In the genomic region with DNA sequence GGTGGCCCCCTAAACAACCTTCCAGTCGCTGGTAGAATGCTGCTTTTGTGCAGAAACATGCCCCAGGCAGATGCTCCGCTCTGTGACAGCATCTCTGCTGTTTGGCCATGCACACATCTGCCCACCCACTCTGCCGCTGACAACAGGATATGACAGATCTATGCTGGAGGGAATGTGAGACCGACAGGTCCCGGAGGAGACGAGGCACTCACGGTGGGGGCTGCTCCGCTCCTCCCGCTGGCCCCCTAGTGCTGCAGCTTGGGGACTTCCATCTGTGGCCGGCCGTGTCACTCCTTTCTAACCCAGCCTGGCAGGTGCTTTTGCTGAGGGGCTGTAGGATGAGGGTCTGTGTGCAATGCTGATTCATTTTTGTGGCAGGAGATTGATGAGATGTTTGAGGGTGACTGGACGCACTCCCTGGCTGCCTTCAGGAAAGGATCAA, we compare ENCODE assay signal across 1 cellular context.
TF ChIP-seq lines count a peak whose summit lies in the region.

No MANE protein-coding gene starts in this region.

TF ChIP-seq in GM23338, 12 proteins besides CTCF, POLR2A, EP300 and RAD21 (continued from another document):
- TF ChIP-seq, protein P1, sequence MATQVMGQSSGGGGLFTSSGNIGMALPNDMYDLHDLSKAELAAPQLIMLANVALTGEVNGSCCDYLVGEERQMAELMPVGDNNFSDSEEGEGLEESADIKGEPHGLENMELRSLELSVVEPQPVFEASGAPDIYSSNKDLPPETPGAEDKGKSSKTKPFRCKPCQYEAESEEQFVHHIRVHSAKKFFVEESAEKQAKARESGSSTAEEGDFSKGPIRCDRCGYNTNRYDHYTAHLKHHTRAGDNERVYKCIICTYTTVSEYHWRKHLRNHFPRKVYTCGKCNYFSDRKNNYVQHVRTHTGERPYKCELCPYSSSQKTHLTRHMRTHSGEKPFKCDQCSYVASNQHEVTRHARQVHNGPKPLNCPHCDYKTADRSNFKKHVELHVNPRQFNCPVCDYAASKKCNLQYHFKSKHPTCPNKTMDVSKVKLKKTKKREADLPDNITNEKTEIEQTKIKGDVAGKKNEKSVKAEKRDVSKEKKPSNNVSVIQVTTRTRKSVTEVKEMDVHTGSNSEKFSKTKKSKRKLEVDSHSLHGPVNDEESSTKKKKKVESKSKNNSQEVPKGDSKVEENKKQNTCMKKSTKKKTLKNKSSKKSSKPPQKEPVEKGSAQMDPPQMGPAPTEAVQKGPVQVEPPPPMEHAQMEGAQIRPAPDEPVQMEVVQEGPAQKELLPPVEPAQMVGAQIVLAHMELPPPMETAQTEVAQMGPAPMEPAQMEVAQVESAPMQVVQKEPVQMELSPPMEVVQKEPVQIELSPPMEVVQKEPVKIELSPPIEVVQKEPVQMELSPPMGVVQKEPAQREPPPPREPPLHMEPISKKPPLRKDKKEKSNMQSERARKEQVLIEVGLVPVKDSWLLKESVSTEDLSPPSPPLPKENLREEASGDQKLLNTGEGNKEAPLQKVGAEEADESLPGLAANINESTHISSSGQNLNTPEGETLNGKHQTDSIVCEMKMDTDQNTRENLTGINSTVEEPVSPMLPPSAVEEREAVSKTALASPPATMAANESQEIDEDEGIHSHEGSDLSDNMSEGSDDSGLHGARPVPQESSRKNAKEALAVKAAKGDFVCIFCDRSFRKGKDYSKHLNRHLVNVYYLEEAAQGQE (IDR thresholded peaks at IDR 0.05; ENCODE audit: unreplicated experiment): no peak
- TF ChIP-seq, protein P2, sequence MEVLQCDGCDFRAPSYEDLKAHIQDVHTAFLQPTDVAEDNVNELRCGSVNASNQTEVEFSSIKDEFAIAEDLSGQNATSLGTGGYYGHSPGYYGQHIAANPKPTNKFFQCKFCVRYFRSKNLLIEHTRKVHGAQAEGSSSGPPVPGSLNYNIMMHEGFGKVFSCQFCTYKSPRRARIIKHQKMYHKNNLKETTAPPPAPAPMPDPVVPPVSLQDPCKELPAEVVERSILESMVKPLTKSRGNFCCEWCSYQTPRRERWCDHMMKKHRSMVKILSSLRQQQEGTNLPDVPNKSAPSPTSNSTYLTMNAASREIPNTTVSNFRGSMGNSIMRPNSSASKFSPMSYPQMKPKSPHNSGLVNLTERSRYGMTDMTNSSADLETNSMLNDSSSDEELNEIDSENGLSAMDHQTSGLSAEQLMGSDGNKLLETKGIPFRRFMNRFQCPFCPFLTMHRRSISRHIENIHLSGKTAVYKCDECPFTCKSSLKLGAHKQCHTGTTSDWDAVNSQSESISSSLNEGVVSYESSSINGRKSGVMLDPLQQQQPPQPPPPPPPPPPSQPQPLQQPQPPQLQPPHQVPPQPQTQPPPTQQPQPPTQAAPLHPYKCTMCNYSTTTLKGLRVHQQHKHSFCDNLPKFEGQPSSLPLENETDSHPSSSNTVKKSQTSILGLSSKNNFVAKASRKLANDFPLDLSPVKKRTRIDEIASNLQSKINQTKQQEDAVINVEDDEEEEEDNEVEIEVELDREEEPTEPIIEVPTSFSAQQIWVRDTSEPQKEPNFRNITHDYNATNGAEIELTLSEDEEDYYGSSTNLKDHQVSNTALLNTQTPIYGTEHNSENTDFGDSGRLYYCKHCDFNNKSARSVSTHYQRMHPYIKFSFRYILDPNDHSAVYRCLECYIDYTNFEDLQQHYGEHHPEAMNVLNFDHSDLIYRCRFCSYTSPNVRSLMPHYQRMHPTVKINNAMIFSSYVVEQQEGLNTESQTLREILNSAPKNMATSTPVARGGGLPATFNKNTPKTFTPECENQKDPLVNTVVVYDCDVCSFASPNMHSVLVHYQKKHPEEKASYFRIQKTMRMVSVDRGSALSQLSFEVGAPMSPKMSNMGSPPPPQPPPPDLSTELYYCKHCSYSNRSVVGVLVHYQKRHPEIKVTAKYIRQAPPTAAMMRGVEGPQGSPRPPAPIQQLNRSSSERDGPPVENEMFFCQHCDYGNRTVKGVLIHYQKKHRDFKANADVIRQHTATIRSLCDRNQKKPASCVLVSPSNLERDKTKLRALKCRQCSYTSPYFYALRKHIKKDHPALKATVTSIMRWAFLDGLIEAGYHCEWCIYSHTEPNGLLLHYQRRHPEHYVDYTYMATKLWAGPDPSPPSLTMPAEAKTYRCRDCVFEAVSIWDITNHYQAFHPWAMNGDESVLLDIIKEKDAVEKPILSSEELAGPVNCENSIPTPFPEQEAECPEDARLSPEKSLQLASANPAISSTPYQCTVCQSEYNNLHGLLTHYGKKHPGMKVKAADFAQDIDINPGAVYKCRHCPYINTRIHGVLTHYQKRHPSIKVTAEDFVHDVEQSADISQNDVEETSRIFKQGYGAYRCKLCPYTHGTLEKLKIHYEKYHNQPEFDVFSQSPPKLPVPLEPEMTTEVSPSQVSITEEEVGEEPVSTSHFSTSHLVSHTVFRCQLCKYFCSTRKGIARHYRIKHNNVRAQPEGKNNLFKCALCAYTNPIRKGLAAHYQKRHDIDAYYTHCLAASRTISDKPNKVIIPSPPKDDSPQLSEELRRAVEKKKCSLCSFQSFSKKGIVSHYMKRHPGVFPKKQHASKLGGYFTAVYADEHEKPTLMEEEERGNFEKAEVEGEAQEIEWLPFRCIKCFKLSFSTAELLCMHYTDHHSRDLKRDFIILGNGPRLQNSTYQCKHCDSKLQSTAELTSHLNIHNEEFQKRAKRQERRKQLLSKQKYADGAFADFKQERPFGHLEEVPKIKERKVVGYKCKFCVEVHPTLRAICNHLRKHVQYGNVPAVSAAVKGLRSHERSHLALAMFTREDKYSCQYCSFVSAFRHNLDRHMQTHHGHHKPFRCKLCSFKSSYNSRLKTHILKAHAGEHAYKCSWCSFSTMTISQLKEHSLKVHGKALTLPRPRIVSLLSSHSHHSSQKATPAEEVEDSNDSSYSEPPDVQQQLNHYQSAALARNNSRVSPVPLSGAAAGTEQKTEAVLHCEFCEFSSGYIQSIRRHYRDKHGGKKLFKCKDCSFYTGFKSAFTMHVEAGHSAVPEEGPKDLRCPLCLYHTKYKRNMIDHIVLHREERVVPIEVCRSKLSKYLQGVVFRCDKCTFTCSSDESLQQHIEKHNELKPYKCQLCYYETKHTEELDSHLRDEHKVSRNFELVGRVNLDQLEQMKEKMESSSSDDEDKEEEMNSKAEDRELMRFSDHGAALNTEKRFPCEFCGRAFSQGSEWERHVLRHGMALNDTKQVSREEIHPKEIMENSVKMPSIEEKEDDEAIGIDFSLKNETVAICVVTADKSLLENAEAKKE (CRISPR knock-in tag; IDR thresholded peaks at IDR 0.05): no peak
- TF ChIP-seq CREB1 (CRISPR knock-in tag; IDR thresholded peaks at IDR 0.05; ENCODE audit: low read depth): no peak
- TF ChIP-seq, protein P3, sequence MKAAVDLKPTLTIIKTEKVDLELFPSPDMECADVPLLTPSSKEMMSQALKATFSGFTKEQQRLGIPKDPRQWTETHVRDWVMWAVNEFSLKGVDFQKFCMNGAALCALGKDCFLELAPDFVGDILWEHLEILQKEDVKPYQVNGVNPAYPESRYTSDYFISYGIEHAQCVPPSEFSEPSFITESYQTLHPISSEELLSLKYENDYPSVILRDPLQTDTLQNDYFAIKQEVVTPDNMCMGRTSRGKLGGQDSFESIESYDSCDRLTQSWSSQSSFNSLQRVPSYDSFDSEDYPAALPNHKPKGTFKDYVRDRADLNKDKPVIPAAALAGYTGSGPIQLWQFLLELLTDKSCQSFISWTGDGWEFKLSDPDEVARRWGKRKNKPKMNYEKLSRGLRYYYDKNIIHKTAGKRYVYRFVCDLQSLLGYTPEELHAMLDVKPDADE (IDR thresholded peaks at IDR 0.05): no peak
- TF ChIP-seq NANOG (IDR thresholded peaks at IDR 0.05; ENCODE audit: borderline replicate concordance): no peak
